1 cellular context compared by ENCODE assay signal in genomic region chr12:56061982-56062381, GRCh38.
TF ChIP-seq lines count a peak whose summit lies in the region.

No MANE protein-coding gene starts in this region.

TF ChIP-seq in GM23338, 12 proteins besides CTCF, POLR2A, EP300 and RAD21 (continued from another document):
- TF ChIP-seq ZNF462 (CRISPR knock-in tag; IDR thresholded peaks at IDR 0.05) (no peak), EZH2 (IDR thresholded peaks at IDR 0.05; ENCODE audit: low read depth, unreplicated experiment) (no peak), CREB1 (CRISPR knock-in tag; IDR thresholded peaks at IDR 0.05; ENCODE audit: low read depth) (no peak), REST (IDR thresholded peaks at IDR 0.05; ENCODE audit: unreplicated experiment) (no peak)
TF ChIP-seq in GM23338: peak in this region for 0.
